ENCODE assay signal across 14 cellular contexts in genomic region chr10:103442031-103442461, GRCh38. TPM values are rescaled to one million over a fixed set of nuclear protein-coding genes. Genes with fewer than 3 reads are reported as not detected.
DNase-seq lines count a peak whose midpoint lies in the region; ATAC-seq and TF ChIP-seq lines count a peak whose summit lies in the region.
"Had no signal": no experiment of that assay in that cellular context is flagged by ENCODE, and none has a peak within 500 bp of the region (broad histone marks: within the 10 kb centered on the region; RNA-seq: fewer than 3 reads in every experiment).

No MANE protein-coding gene starts in this region.

- H3K4me3 Mint-ChIP-seq in CD8-positive, alpha-beta T cell: no peak overlapping the region
- H3K4me3 Mint-ChIP-seq in activated CD4-positive, alpha-beta memory T cell treated with anti-CD3 and anti-CD28 coated beads, Interleukin-2, amount 10 ng/mL, durations not matched to agents 7 days and 5 days: no peak overlapping the region
- no peak overlapping the region for H3K4me3 Mint-ChIP-seq in CD4-positive, alpha-beta T cell
- H3K4me3 Mint-ChIP-seq: activated B cell treated with CpG ODN at 0.5 μM for 24 hours; CD4-positive, alpha-beta memory T cell had no signal

- H3K4ac ChIP-seq in mesendoderm (ENCODE audit: low read depth, low read length): no peak overlapping the region

- intact Hi-C loops in CD8-positive, alpha-beta T cell (cut with DNase I, micrococcal nuclease): no loop called here
- intact Hi-C loops in ovary (cut with DNase I): no loop called here
- intact Hi-C loops in CD4-positive, alpha-beta T cell (cut with DNase I, micrococcal nuclease): no loop called here

- H3K9ac ChIP-seq in mesendoderm (ENCODE audit: low read length): no peak overlapping the region

- H2BK120ac ChIP-seq in mesendoderm (ENCODE audit: low read depth, low read length): no peak overlapping the region

- TF ChIP-seq CTCF in CD8-positive, alpha-beta T cell (IDR thresholded peaks at IDR 0.05): no peak
- TF ChIP-seq CTCF in RWPE1 (conservative IDR thresholded peaks at IDR 0.05; ENCODE audit: low read depth): no peak
- TF ChIP-seq CTCF in fibroblast of the aortic adventitia (IDR thresholded peaks at IDR 0.05; ENCODE audit: insufficient read depth, low read length): no peak
- TF ChIP-seq CTCF in ovary (IDR thresholded peaks at IDR 0.05): no peak
- TF ChIP-seq CTCF in CD4-positive, alpha-beta T cell (IDR thresholded peaks at IDR 0.05): no peak

- no peak overlapping the region for H3K4me2 ChIP-seq in mesendoderm (ENCODE audit: low read length)

- H3K23ac ChIP-seq in mesendoderm (ENCODE audit: low read length): no peak overlapping the region

- no peaks in the 10 kb centered on the region for H3K9me3 ChIP-seq in CD8-positive, alpha-beta T cell (ENCODE audit: low read length)
- no peaks in the 10 kb centered on the region for H3K9me3 ChIP-seq in ovary
- no peaks in the 10 kb centered on the region for H3K9me3 ChIP-seq in CD4-positive, alpha-beta T cell (ENCODE audit: control insufficient read depth, low read length)

- H3K4me1 ChIP-seq in CD8-positive, alpha-beta T cell (ENCODE audit: insufficient read depth, low read length): no peaks in the 10 kb centered on the region
- H3K4me1 ChIP-seq in ovary (ENCODE audit: insufficient read depth): peaks cover 26% of the 10 kb centered on the region
- no peaks in the 10 kb centered on the region for H3K4me1 ChIP-seq in mesendoderm (ENCODE audit: control insufficient read depth, low read depth, low read length)

- CTCF ChIA-PET in CD8-positive, alpha-beta T cell (lab: Charles Lee): interaction anchor here (1.0 to 1.6 kb wide), 3 partner anchors 25 to 44 kb away, joined by 3 to 6 read pairs (median 5); no protein-coding TSS in a partner anchor
- CTCF ChIA-PET in RWPE1 (lab: Yijun Ruan, JAX): interaction anchor here (1.2 to 1.6 kb wide), 2 partner anchors 24 to 44 kb away, joined by 3 to 4 read pairs; no protein-coding TSS in a partner anchor
- CTCF ChIA-PET in activated CD4-positive, alpha-beta memory T cell treated with anti-CD3 and anti-CD28 coated beads, Interleukin-2, amount 10 ng/mL, durations not matched to agents 7 days and 5 days (lab: Charles Lee): interaction anchor here (0.7 to 1.2 kb wide), 4 partner anchors 9 to 44 kb away, joined by 3 to 10 read pairs (median 3); no protein-coding TSS in a partner anchor
- CTCF ChIA-PET in CD4-positive, alpha-beta T cell (lab: Charles Lee): no interaction called here

- no peaks in the 10 kb centered on the region for H3K79me1 ChIP-seq in mesendoderm (ENCODE audit: low read length)

- POLR2A ChIA-PET in CD8-positive, alpha-beta T cell (lab: Charles Lee): no interaction called here
- POLR2A ChIA-PET in RWPE1 (lab: Yijun Ruan, JAX; ENCODE audit: low non-redundant PET): no interaction called here
- POLR2A ChIA-PET in activated CD4-positive, alpha-beta memory T cell treated with anti-CD3 and anti-CD28 coated beads, Interleukin-2, amount 10 ng/mL, durations not matched to agents 7 days and 5 days (lab: Charles Lee): interaction anchor here (1.2 to 4.8 kb wide), 3 partner anchors 9 to 43 kb away, joined by 3 to 22 read pairs (median 9); partner anchors contain the start of gene CALHM2
- POLR2A ChIA-PET in CD4-positive, alpha-beta T cell (lab: Charles Lee): no interaction called here

- H3K36me3 ChIP-seq in CD8-positive, alpha-beta T cell (ENCODE audit: insufficient read depth, low read length): peaks cover 49% of the 10 kb centered on the region
- H3K36me3 ChIP-seq in ovary (no peaks in the 10 kb centered on the region), mesendoderm (ENCODE audit: control insufficient read depth, insufficient read depth, low read length) (peaks cover 35% of the 10 kb centered on the region)

- ATAC-seq in CD8-positive, alpha-beta T cell: no peak
- ATAC-seq in CD4-positive, alpha-beta T cell (ENCODE audit: poor library complexity): no peak

- H4K5ac ChIP-seq in mesendoderm (ENCODE audit: low read length): no peak overlapping the region

- no peak overlapping the region for H4K8ac ChIP-seq in mesendoderm (ENCODE audit: low read depth, low read length)

- H3K27ac ChIP-seq in CD8-positive, alpha-beta T cell (ENCODE audit: low read depth, low read length): no peak overlapping the region
- H3K27ac ChIP-seq in RWPE1 (peak overlapping the region; percentile 15; the same call in 1 of the 2 replicates), ovary (peak overlapping the region; percentile 53 to 83), mesendoderm (ENCODE audit: low read depth, low read length) (no peak overlapping the region)
- no peak overlapping the region for H3K27ac ChIP-seq in CD4-positive, alpha-beta T cell (ENCODE audit: low read depth, low read length)

- H3K27ac Mint-ChIP-seq in CD8-positive, alpha-beta T cell: peak overlapping the region; percentile 13
- H3K27ac Mint-ChIP-seq in activated CD4-positive, alpha-beta memory T cell treated with anti-CD3 and anti-CD28 coated beads, Interleukin-2, amount 10 ng/mL, durations not matched to agents 7 days and 5 days: no peak overlapping the region
- no peak overlapping the region for H3K27ac Mint-ChIP-seq in CD4-positive, alpha-beta T cell

- no peaks in the 10 kb centered on the region for H3K9me3 Mint-ChIP-seq in CD8-positive, alpha-beta T cell
- no peaks in the 10 kb centered on the region for H3K9me3 Mint-ChIP-seq in activated CD4-positive, alpha-beta memory T cell treated with anti-CD3 and anti-CD28 coated beads, Interleukin-2, amount 10 ng/mL, durations not matched to agents 7 days and 5 days
- H3K9me3 Mint-ChIP-seq in CD4-positive, alpha-beta T cell: no peaks in the 10 kb centered on the region
- H3K9me3 Mint-ChIP-seq: activated B cell treated with CpG ODN at 0.5 μM for 24 hours; CD4-positive, alpha-beta memory T cell had no signal

- H3K36me3 Mint-ChIP-seq in CD8-positive, alpha-beta T cell: peaks cover 88% of the 10 kb centered on the region
- peaks cover 80% of the 10 kb centered on the region for H3K36me3 Mint-ChIP-seq in activated CD4-positive, alpha-beta memory T cell treated with anti-CD3 and anti-CD28 coated beads, Interleukin-2, amount 10 ng/mL, durations not matched to agents 7 days and 5 days (ENCODE audit: low read depth)
- peaks cover 90% of the 10 kb centered on the region for H3K36me3 Mint-ChIP-seq in CD4-positive, alpha-beta T cell (ENCODE audit: low read depth)

- no peaks in the 10 kb centered on the region for H3K79me2 ChIP-seq in mesendoderm (ENCODE audit: control insufficient read depth, insufficient read depth, low read length)

- no peak overlapping the region for H3K4me3 ChIP-seq in CD8-positive, alpha-beta T cell (ENCODE audit: low read depth, low read length)
- H3K4me3 ChIP-seq in fibroblast of the aortic adventitia (ENCODE audit: low read depth, low read length) (no peak overlapping the region), ovary (no peak overlapping the region), mesendoderm (ENCODE audit: low read length) (no peak overlapping the region)

- 8 to 16% (median 10%) methylated on average over 13 of the region's 13 CpGs for WGBS in ovary, 3 donors
- no CpG with 5 or more reads among the region's 13 CpGs for WGBS in mesendoderm (ENCODE audit: extremely low coverage, insufficient coverage, low lambda C conversion rate)

- no peak overlapping the region for H2BK15ac ChIP-seq in mesendoderm (replicated peaks; ENCODE audit: low read depth)

- TF ChIP-seq POLR2A in ovary (IDR thresholded peaks at IDR 0.05): peak; percentile 8

- peaks cover 4% of the 10 kb centered on the region for H3K4me1 Mint-ChIP-seq in CD8-positive, alpha-beta T cell (ENCODE audit: low read depth)
- peaks cover 20% of the 10 kb centered on the region for H3K4me1 Mint-ChIP-seq in activated CD4-positive, alpha-beta memory T cell treated with anti-CD3 and anti-CD28 coated beads, Interleukin-2, amount 10 ng/mL, durations not matched to agents 7 days and 5 days
- H3K4me1 Mint-ChIP-seq in CD4-positive, alpha-beta T cell (ENCODE audit: low read depth): no peaks in the 10 kb centered on the region
- H3K4me1 Mint-ChIP-seq: activated B cell treated with CpG ODN at 0.5 μM for 24 hours had no signal

- no peak overlapping the region for H3K18ac ChIP-seq in mesendoderm (ENCODE audit: low read length)

- no peak for TF ChIP-seq EP300 in ovary (IDR thresholded peaks at IDR 0.05)

- no peak overlapping the region for H2AK5ac ChIP-seq in mesendoderm (ENCODE audit: low read length)

- no peak overlapping the region for H2BK5ac ChIP-seq in mesendoderm (ENCODE audit: low read length)

- no peaks in the 10 kb centered on the region for H3K27me3 Mint-ChIP-seq in CD8-positive, alpha-beta T cell (ENCODE audit: low read depth)
- H3K27me3 Mint-ChIP-seq in activated CD4-positive, alpha-beta memory T cell treated with anti-CD3 and anti-CD28 coated beads, Interleukin-2, amount 10 ng/mL, durations not matched to agents 7 days and 5 days: no peaks in the 10 kb centered on the region
- H3K27me3 Mint-ChIP-seq in CD4-positive, alpha-beta T cell: no peaks in the 10 kb centered on the region
- H3K27me3 Mint-ChIP-seq: activated B cell treated with CpG ODN at 0.5 μM for 24 hours; CD4-positive, alpha-beta memory T cell had no signal

- no peaks in the 10 kb centered on the region for H3K27me3 ChIP-seq in CD8-positive, alpha-beta T cell (ENCODE audit: insufficient read depth, low read length)
- H3K27me3 ChIP-seq in ovary (no peaks in the 10 kb centered on the region), mesendoderm (ENCODE audit: insufficient read depth, low read length, poor library complexity) (no peaks in the 10 kb centered on the region)
- H3K27me3 ChIP-seq in CD4-positive, alpha-beta T cell (ENCODE audit: control insufficient read depth, insufficient read depth, low read length): no peaks in the 10 kb centered on the region

- H3K56ac ChIP-seq in mesendoderm (ENCODE audit: low read length): no peak overlapping the region

- DNase-seq in CD8-positive, alpha-beta T cell: no peak
- DNase-seq in RWPE1 (ENCODE audit: low spot score): no peak
- peak; percentile 75 for DNase-seq in fibroblast of the aortic adventitia (ENCODE audit: low read depth)
- DNase-seq in ovary: peak; percentile 83 to 89 (median 86)
- DNase-seq in HCEC 1CT: no peak
- DNase-seq in activated CD4-positive, alpha-beta memory T cell treated with anti-CD3 and anti-CD28 coated beads, Interleukin-2, amount 10 ng/mL, durations not matched to agents 7 days and 5 days: no peak
- no peak for DNase-seq in CD4-positive, alpha-beta T cell
- no peak for DNase-seq in mesendoderm
- DNase-seq: activated B cell treated with CpG ODN at 0.5 μM for 24 hours; activated naive CD4-positive, alpha-beta T cell; CD4-positive, alpha-beta memory T cell; NCI-H446 treated with DMSO at 0.1 percent for 48 hours; SIG-M5 had no signal

RNA-seq across cellular contexts. Expression of gene CALHM2, which starts 10.1 kb away (rescaled TPM):
- total RNA-seq in CD8-positive, alpha-beta T cell: 1 to 10 TPM; 1.6 to 1.7 TPM
- total RNA-seq in fibroblast of the aortic adventitia (ENCODE audit: low replicate concordance): 57.6 and 91.4 TPM in 2 replicates
- total RNA-seq in ovary: 10 to 100 TPM; 46.5 to 90.4 (median 55.3) TPM
- 100 to 1,000 TPM in 1 of 2 donors, 10 to 100 TPM in 1; 42.1 to 105 TPM for polyA plus RNA-seq in ovary
- 100 to 1,000 TPM; 135 to 138 TPM for total RNA-seq in activated CD4-positive, alpha-beta memory T cell treated with anti-CD3 and anti-CD28 coated beads, Interleukin-2, amount 10 ng/mL, durations not matched to agents 7 days and 5 days
- total RNA-seq in CD4-positive, alpha-beta T cell: 1 to 10 TPM; 3.1 to 4.0 TPM
- 1.8 TPM for polyA plus RNA-seq in mesendoderm (2013, experiment 1 of 2)
- polyA plus RNA-seq in mesendoderm (2013, experiment 2 of 2): 1.8 TPM

RNA-seq across cellular contexts. Expression of gene CALHM1, which starts 16.7 kb away (rescaled TPM):
- total RNA-seq in CD8-positive, alpha-beta T cell: not detected
- total RNA-seq in fibroblast of the aortic adventitia (ENCODE audit: low replicate concordance): not detected in 2 replicates
- not detected for total RNA-seq in ovary
- not detected for polyA plus RNA-seq in ovary
- under 1 TPM; 0.58 to 0.73 TPM for total RNA-seq in activated CD4-positive, alpha-beta memory T cell treated with anti-CD3 and anti-CD28 coated beads, Interleukin-2, amount 10 ng/mL, durations not matched to agents 7 days and 5 days
- not detected for total RNA-seq in CD4-positive, alpha-beta T cell
- 0.07 TPM for polyA plus RNA-seq in mesendoderm (2013, experiment 1 of 2)
- 0.08 TPM for polyA plus RNA-seq in mesendoderm (2013, experiment 2 of 2)
- total RNA-seq: CD4-positive, alpha-beta memory T cell; MCF 10A had no signal
- polyA plus RNA-seq: CD4-positive, alpha-beta memory T cell had no signal

RNA-seq across cellular contexts. Expression of gene CALHM3, which starts 37.0 kb away (rescaled TPM):
- not detected for total RNA-seq in CD8-positive, alpha-beta T cell
- total RNA-seq in fibroblast of the aortic adventitia (ENCODE audit: low replicate concordance): not detected in 2 replicates
- not detected for total RNA-seq in ovary
- not detected for polyA plus RNA-seq in ovary
- under 1 TPM; 0.48 to 0.53 TPM for total RNA-seq in activated CD4-positive, alpha-beta memory T cell treated with anti-CD3 and anti-CD28 coated beads, Interleukin-2, amount 10 ng/mL, durations not matched to agents 7 days and 5 days
- total RNA-seq in CD4-positive, alpha-beta T cell: not detected
- 0.18 TPM for polyA plus RNA-seq in mesendoderm (2013, experiment 1 of 2)
- 0.21 TPM for polyA plus RNA-seq in mesendoderm (2013, experiment 2 of 2)
- total RNA-seq: activated B cell treated with CpG ODN at 0.5 μM for 24 hours; CD4-positive, alpha-beta memory T cell; MCF 10A had no signal
- polyA plus RNA-seq: CD4-positive, alpha-beta memory T cell had no signal

RNA-seq across cellular contexts. Expression of gene PDCD11, which starts 45.6 kb away (rescaled TPM):
- total RNA-seq in CD8-positive, alpha-beta T cell: 10 to 100 TPM; 13.7 to 15.0 TPM
- total RNA-seq in fibroblast of the aortic adventitia (ENCODE audit: low replicate concordance) (33.9 and 38.4 TPM in 2 replicates), ovary (10 to 100 TPM; 12.8 to 40.8 (median 28.8) TPM)
- 10 to 100 TPM in 1 of 2 donors, 1 to 10 TPM in 1; 9.7 to 16.7 TPM for polyA plus RNA-seq in ovary
- total RNA-seq in activated CD4-positive, alpha-beta memory T cell treated with anti-CD3 and anti-CD28 coated beads, Interleukin-2, amount 10 ng/mL, durations not matched to agents 7 days and 5 days: 10 to 100 TPM; 38.9 to 39.6 TPM
- 10 to 100 TPM; 13.3 to 16.4 TPM for total RNA-seq in CD4-positive, alpha-beta T cell
- polyA plus RNA-seq in mesendoderm (2013, experiment 1 of 2): 32.2 TPM
- polyA plus RNA-seq in mesendoderm (2013, experiment 2 of 2): 32.3 TPM

RNA-seq across cellular contexts. Expression of gene ATP5MK, which starts 45.8 kb away (rescaled TPM):
- total RNA-seq in CD8-positive, alpha-beta T cell: 10 to 100 TPM; 93.4 to 97.3 TPM
- total RNA-seq in fibroblast of the aortic adventitia (ENCODE audit: low replicate concordance) (159 and 387 TPM in 2 replicates), ovary (100 to 1,000 TPM; 133 to 224 (median 171) TPM)
- 100 to 1,000 TPM; 344 to 386 TPM for polyA plus RNA-seq in ovary
- 100 to 1,000 TPM; 299 to 315 TPM for total RNA-seq in activated CD4-positive, alpha-beta memory T cell treated with anti-CD3 and anti-CD28 coated beads, Interleukin-2, amount 10 ng/mL, durations not matched to agents 7 days and 5 days
- total RNA-seq in CD4-positive, alpha-beta T cell: 100 to 1,000 TPM; 107 to 111 TPM
- 889 TPM for polyA plus RNA-seq in mesendoderm (2013, experiment 1 of 2)
- 914 TPM for polyA plus RNA-seq in mesendoderm (2013, experiment 2 of 2)

Comparison
In these comparisons a context has a peak if more than half of its experiments do, and no peak if none do; other contexts are left out.
1. DNase-seq: peak in fibroblast of the aortic adventitia (single experiment) and ovary (5 of 5); none in CD8-positive, alpha-beta T cell (0 of 7), RWPE1 (single experiment), HCEC 1CT (single experiment), activated CD4-positive, alpha-beta memory T cell treated with anti-CD3 and anti-CD28 coated beads, Interleukin-2, amount 10 ng/mL, durations not matched to agents 7 days and 5 days (single experiment), CD4-positive, alpha-beta T cell (0 of 10) and mesendoderm (single experiment).
2. H3K27ac ChIP-seq: peak in RWPE1 (single experiment) and ovary (2 of 2); none in CD8-positive, alpha-beta T cell (single experiment), CD4-positive, alpha-beta T cell (single experiment) and mesendoderm (single experiment).
3. RNA of gene CALHM2, which starts 10.1 kb away (total RNA-seq): 135 to 138 TPM in activated CD4-positive, alpha-beta memory T cell treated with anti-CD3 and anti-CD28 coated beads, Interleukin-2, amount 10 ng/mL, durations not matched to agents 7 days and 5 days, 57.6 to 91.4 TPM in fibroblast of the aortic adventitia and 46.5 to 90.4 TPM in ovary; 3.1 to 4.0 TPM in CD4-positive, alpha-beta T cell and 1.6 to 1.7 TPM in CD8-positive, alpha-beta T cell; every median in the first group is over 4 times any median in the second.